Comparison of ENCODE assay signal across 17 cellular contexts in the genomic region with DNA sequence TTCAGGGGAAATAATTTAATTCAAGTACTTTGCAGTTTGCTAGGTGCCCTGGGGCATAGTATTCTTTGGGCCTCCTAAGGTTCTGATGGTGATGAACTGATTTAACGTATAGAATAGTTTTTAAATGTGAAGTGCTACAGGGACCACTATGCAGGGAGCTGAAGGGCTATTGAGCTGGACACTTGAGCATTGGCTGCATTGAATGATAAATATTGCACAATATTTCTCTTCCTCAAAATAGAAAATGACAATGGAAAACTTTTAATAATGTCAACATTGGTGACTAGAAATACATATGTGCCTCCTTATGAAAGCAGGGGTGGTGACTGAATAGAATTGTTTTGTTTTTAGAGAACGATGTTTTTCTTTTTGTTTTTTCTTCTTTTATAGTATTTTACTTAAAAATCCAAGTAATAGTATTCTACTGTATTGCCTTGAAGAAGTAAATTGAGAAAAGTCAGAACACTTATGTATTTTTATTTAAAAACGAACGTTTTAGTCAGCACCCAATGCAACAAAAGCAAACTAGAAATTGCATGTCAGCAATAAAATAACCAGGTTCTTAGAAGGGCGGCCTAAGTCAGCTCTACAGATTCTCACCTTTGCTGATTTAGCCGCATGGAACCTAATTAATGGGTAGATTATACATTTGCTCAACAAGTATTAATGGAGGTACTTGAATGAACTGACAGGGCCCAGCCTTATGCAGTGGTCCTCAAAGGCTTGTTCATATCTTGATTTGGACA.
"Had no signal": no experiment of that assay in that cellular context is flagged by ENCODE, and none has a peak within 500 bp of the region (broad histone marks: within the 10 kb centered on the region; RNA-seq: fewer than 3 reads in every experiment).

No MANE protein-coding gene starts in this region.

- DNase-seq: Kasumi-1; MM.1S; NCI-H1092 treated with DMSO at 0.1 percent for 48 hours; NCI-H1436; NCI-H187; NCI-H2029; NCI-H2081 treated with DMSO at 0.1 percent for 48 hours; NCI-H2227 treated with DMSO at 0.1 percent for 48 hours; NCI-H526; NCI-H82; NK-92 treated with Interleukin-12 subunit alpha and Interleukin-12 subunit beta, amount 100 ng/mL, for 24 hours; SHP77; SK-N-SH; SW 1271; T-cell had no signal

- H3K27ac Mint-ChIP-seq: T-cell had no signal

- H3K36me3 Mint-ChIP-seq: T-cell had no signal

- ATAC-seq: T-cell had no signal

- H3K27me3 Mint-ChIP-seq: T-cell had no signal

- H3K4me2 ChIP-seq: KMS-11, SK-N-SH had no signal

- H3K9ac ChIP-seq: KMS-11, SK-N-SH had no signal

- H3K9me3 ChIP-seq: SK-N-SH had no signal

- H3K27ac ChIP-seq: KMS-11, RWPE1 had no signal

- H3K4me3 Mint-ChIP-seq: T-cell had no signal
